In the genomic region with DNA sequence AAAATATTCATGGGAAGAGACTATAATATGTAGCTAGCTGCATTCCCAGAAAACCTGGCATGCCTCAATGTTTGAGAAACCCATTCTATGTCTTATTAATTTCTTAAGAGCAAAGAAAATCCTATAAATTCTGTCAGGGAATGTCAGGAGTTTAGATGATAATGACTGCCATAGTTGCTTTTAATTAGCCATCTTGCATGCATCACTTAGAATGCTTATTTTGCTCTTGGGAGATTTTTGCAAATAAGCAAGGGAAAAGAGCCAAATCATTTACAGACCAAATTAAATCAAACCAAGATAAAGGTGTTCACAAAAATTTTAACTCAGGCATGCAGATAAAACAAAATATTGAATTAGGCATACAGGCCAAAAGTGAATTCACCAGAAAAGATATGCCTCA, we compare ENCODE assay signal across 34 cellular contexts.
"Had no signal": no experiment of that assay in that cellular context is flagged by ENCODE, and none has a peak within 500 bp of the region (broad histone marks: within the 10 kb centered on the region; RNA-seq: fewer than 3 reads in every experiment).

No MANE protein-coding gene starts in this region.

- H3K4me3 ChIP-seq: adrenal gland, body of pancreas, breast epithelium had no signal

- H3K9me3 ChIP-seq: adrenal gland, body of pancreas, breast epithelium had no signal

- H3K36me3 ChIP-seq: adrenal gland, brain microvascular endothelial cell, breast epithelium had no signal

- H3K27ac Mint-ChIP-seq: activated B cell treated with CpG ODN at 0.5 μM for 24 hours; activated CD4-positive, alpha-beta memory T cell treated with anti-CD3 and anti-CD28 coated beads for 36 hours; activated CD4-positive, alpha-beta T cell treated with anti-CD3 and anti-CD28 coated beads, Interleukin-2, amount 10 ng/mL, durations not matched to agents 7 days and 5 days; activated CD8-positive, alpha-beta T cell treated with anti-CD3 and anti-CD28 coated beads for 36 hours; activated naive CD4-positive, alpha-beta T cell treated with anti-CD3 and anti-CD28 coated beads for 36 hours; activated naive CD4-positive, alpha-beta T cell treated with anti-CD3 and anti-CD28 coated beads, Interleukin-2, amount 50 U/mL, for 72 hours; activated naive CD8-positive, alpha-beta T cell treated with anti-CD3 and anti-CD28 coated beads for 36 hours; activated T-cell treated with anti-CD3 and anti-CD28 coated beads, Interleukin-2, amount 50 U/mL, for 72 hours; activated T-helper 1 cell treated with anti-CD3 and anti-CD28 coated beads, Interleukin-12 subunit alpha, Interleukin-12 subunit beta, Interleukin-2, Interleukin-4 antibody, amounts not matched to agents 30 ng/mL and 10 ng/mL and 1 ng/mL, durations not matched to agents 14 hours and 24 hours and 36 hours; activated T-helper 17 cell treated with anti-CD3 and anti-CD28 coated beads, Interleukin-2, amount 50 U/mL, for 72 hours; T-helper 1 cell treated with Interleukin-12 subunit alpha and Interleukin-12 subunit beta and Interleukin-4 antibody, amounts not matched to agents 30 μg/mL and 1 μg/mL, for 36 hours; T-helper 2 cell treated with Interferon-gamma antibody and Interleukin-4, amounts not matched to agents 5 μg/mL and 100 μg/mL, for 36 hours had no signal

- DNase-seq: activated B cell treated with CpG ODN at 0.5 μM for 24 hours; activated CD4-positive, alpha-beta memory T cell treated with anti-CD3 and anti-CD28 coated beads for 36 hours; activated CD4-positive, alpha-beta T cell treated with anti-CD3 and anti-CD28 coated beads for 4 hours; activated CD4-positive, alpha-beta T cell treated with anti-CD3 and anti-CD28 coated beads, Interleukin-2, amount 10 ng/mL, durations not matched to agents 7 days and 5 days; activated CD4-positive, alpha-beta T cell treated with anti-CD3 and anti-CD28 coated beads, Interleukin-2, amount 50 U/mL, for 4 hours; activated CD4-positive, CD25-positive, alpha-beta regulatory T cell treated with anti-CD3 and anti-CD28 coated beads, Interleukin-2, amount 50 U/mL, for 72 hours; activated CD8-positive, alpha-beta memory T cell treated with anti-CD3 and anti-CD28 coated beads, Interleukin-2, amount 50 U/mL, for 4 hours; activated CD8-positive, alpha-beta T cell treated with anti-CD3 and anti-CD28 coated beads for 36 hours; activated effector memory CD4-positive, alpha-beta T cell treated with anti-CD3 and anti-CD28 coated beads, Interleukin-2, amount 50 U/mL, for 16 hours; activated gamma-delta T cell treated with Interleukin-2 at 50 U/mL for 16 hours; activated naive CD4-positive, alpha-beta T cell; activated naive CD4-positive, alpha-beta T cell treated with anti-CD3 and anti-CD28 coated beads for 36 hours; activated naive CD4-positive, alpha-beta T cell treated with anti-CD3 and anti-CD28 coated beads, Interleukin-2, amount 50 U/mL, for 16 hours; activated naive CD8-positive, alpha-beta T cell treated with anti-CD3 and anti-CD28 coated beads for 36 hours; activated T-cell treated with anti-CD3 and anti-CD28 coated beads for 4 hours; activated T-cell treated with anti-CD3 and anti-CD28 coated beads, Interleukin-2, amount 50 U/mL, for 1 hour; activated T-cell treated with anti-CD3 and anti-CD28 coated beads, Interleukin-2, amount 50 U/mL, for 4 hours; activated T-cell treated with anti-CD3 and anti-CD28 coated beads, Interleukin-2, amount 50 U/mL, for 72 hours; adrenal gland; amniotic stem cell; aorta; body of pancreas; brain microvascular endothelial cell; central memory CD4-positive, alpha-beta T cell; T-helper 1 cell; T-helper 2 cell; T-helper 9 cell had no signal

- H3K9me3 Mint-ChIP-seq: activated B cell treated with CpG ODN at 0.5 μM for 24 hours had no signal

- H3K27me3 ChIP-seq: adrenal gland, body of pancreas, brain microvascular endothelial cell, breast epithelium had no signal

- H3K27ac ChIP-seq: adrenal gland, body of pancreas, brain microvascular endothelial cell, breast epithelium, VCaP had no signal

- ATAC-seq: activated CD8-positive, alpha-beta T cell treated with anti-CD3 and anti-CD28 coated beads for 36 hours; activated naive CD4-positive, alpha-beta T cell treated with anti-CD3 and anti-CD28 coated beads, Interleukin-2, amount 50 U/mL, for 72 hours; activated T-cell treated with anti-CD3 and anti-CD28 coated beads, Interleukin-2, amount 50 U/mL, for 4 hours; activated T-cell treated with anti-CD3 and anti-CD28 coated beads, Interleukin-2, amount 50 U/mL, for 72 hours; activated T-helper 17 cell treated with anti-CD3 and anti-CD28 coated beads, Interleukin-2, amount 50 U/mL, for 72 hours; body of pancreas had no signal

- H3K4me3 Mint-ChIP-seq: activated B cell treated with CpG ODN at 0.5 μM for 24 hours; activated CD4-positive, alpha-beta memory T cell treated with anti-CD3 and anti-CD28 coated beads for 36 hours; activated CD4-positive, alpha-beta T cell treated with anti-CD3 and anti-CD28 coated beads, Interleukin-2, amount 10 ng/mL, durations not matched to agents 7 days and 5 days; activated CD8-positive, alpha-beta T cell treated with anti-CD3 and anti-CD28 coated beads for 36 hours; activated naive CD4-positive, alpha-beta T cell treated with anti-CD3 and anti-CD28 coated beads for 36 hours; activated naive CD8-positive, alpha-beta T cell treated with anti-CD3 and anti-CD28 coated beads for 36 hours; activated T-cell treated with anti-CD3 and anti-CD28 coated beads, Interleukin-2, amount 50 U/mL, for 4 hours; activated T-cell treated with anti-CD3 and anti-CD28 coated beads, Interleukin-2, amount 50 U/mL, for 72 hours; activated T-helper 1 cell treated with anti-CD3 and anti-CD28 coated beads, Interleukin-12 subunit alpha, Interleukin-12 subunit beta, Interleukin-2, Interleukin-4 antibody, amounts not matched to agents 30 ng/mL and 10 ng/mL and 1 ng/mL, durations not matched to agents 14 hours and 24 hours and 36 hours; activated T-helper 17 cell treated with anti-CD3 and anti-CD28 coated beads, Interleukin-2, amount 50 U/mL, for 72 hours; T-helper 1 cell treated with Interleukin-12 subunit alpha and Interleukin-12 subunit beta and Interleukin-4 antibody, amounts not matched to agents 30 μg/mL and 1 μg/mL, for 36 hours; T-helper 2 cell treated with Interferon-gamma antibody and Interleukin-4, amounts not matched to agents 5 μg/mL and 100 μg/mL, for 36 hours had no signal

- H3K4me1 ChIP-seq: adrenal gland, body of pancreas, breast epithelium had no signal

- H3K27me3 Mint-ChIP-seq: activated B cell treated with CpG ODN at 0.5 μM for 24 hours had no signal
